ENCODE assay signal across 28 cellular contexts in the genomic region with DNA sequence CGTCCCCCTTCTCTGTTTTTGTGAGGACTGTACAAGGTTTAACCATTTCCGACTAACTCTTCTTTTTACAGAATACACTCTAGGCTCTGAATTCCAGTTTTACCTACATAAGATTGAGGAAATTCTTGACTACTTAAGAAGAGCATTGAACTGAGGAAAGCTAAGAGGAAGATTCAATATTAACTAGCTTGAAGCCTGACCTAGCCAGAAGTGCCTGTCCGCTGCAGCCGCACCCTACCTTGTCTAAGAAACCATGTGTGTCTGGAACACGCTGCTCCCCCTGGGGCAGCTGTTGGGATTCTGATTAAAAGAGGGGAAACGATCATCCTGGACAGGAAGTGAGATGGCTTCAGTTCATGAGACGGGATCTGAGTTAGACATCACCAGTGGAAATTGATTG. TPM values are rescaled to one million over a fixed set of nuclear protein-coding genes. Genes with fewer than 3 reads are reported as not detected.
"Had no signal": no experiment of that assay in that cellular context is flagged by ENCODE, and none has a peak within 500 bp of the region (broad histone marks: within the 10 kb centered on the region; RNA-seq: fewer than 3 reads in every experiment).

No MANE protein-coding gene starts in this region.

- H3K4me3 Mint-ChIP-seq: activated CD4-positive, alpha-beta memory T cell treated with anti-CD3 and anti-CD28 coated beads for 36 hours; activated naive CD4-positive, alpha-beta T cell treated with anti-CD3 and anti-CD28 coated beads for 36 hours; activated naive CD8-positive, alpha-beta T cell treated with anti-CD3 and anti-CD28 coated beads for 36 hours; activated T-cell treated with anti-CD3 and anti-CD28 coated beads, Interleukin-2, amount 50 U/mL, for 4 hours; T-helper 1 cell treated with Interleukin-12 subunit alpha and Interleukin-12 subunit beta and Interleukin-4 antibody, amounts not matched to agents 30 μg/mL and 1 μg/mL, for 36 hours; WTC11 had no signal

- H3K27me3 ChIP-seq: adrenal gland, SJSA1 had no signal

- H3K27me3 Mint-ChIP-seq: activated CD4-positive, alpha-beta memory T cell treated with anti-CD3 and anti-CD28 coated beads for 36 hours; activated naive CD8-positive, alpha-beta T cell treated with anti-CD3 and anti-CD28 coated beads for 36 hours had no signal

- H3K4me3 ChIP-seq: adrenal gland, SJSA1 had no signal

- H3K9me3 ChIP-seq: adrenal gland, SJSA1 had no signal

- DNase-seq: activated CD4-positive, CD25-positive, alpha-beta regulatory T cell treated with anti-CD3 and anti-CD28 coated beads, Interleukin-2, amount 50 U/mL, for 72 hours; activated CD8-positive, alpha-beta memory T cell treated with anti-CD3 and anti-CD28 coated beads for 24 hours; activated gamma-delta T cell; activated naive CD4-positive, alpha-beta T cell treated with anti-CD3 and anti-CD28 coated beads for 36 hours; activated naive CD8-positive, alpha-beta T cell treated with anti-CD3 and anti-CD28 coated beads for 36 hours; activated T-cell treated with anti-CD3 and anti-CD28 coated beads, Interleukin-2, amount 50 U/mL, for 4 hours; adrenal gland; anterior cingulate cortex; central memory CD4-positive, alpha-beta T cell; Kasumi-1; KBM-7; NCI-H1092 treated with DMSO at 0.1 percent for 48 hours; NCI-H1417 treated with DMSO at 0.1 percent for 48 hours; NCI-H1694; NCI-H2029; NCI-H2107; NCI-H2171 treated with DMSO at 0.1 percent for 48 hours; NCI-H526 treated with DMSO at 0.1 percent for 48 hours; NCI-H82; SHP77 had no signal

- H3K27ac Mint-ChIP-seq: activated CD4-positive, alpha-beta memory T cell treated with anti-CD3 and anti-CD28 coated beads for 36 hours; activated naive CD4-positive, alpha-beta T cell treated with anti-CD3 and anti-CD28 coated beads for 36 hours; activated naive CD8-positive, alpha-beta T cell treated with anti-CD3 and anti-CD28 coated beads for 36 hours; T-helper 1 cell treated with Interleukin-12 subunit alpha and Interleukin-12 subunit beta and Interleukin-4 antibody, amounts not matched to agents 30 μg/mL and 1 μg/mL, for 36 hours; WTC11 had no signal

- H3K36me3 Mint-ChIP-seq: activated CD4-positive, alpha-beta memory T cell treated with anti-CD3 and anti-CD28 coated beads for 36 hours; WTC11 had no signal

- H3K4me1 ChIP-seq: adrenal gland had no signal

- H3K27ac ChIP-seq: adrenal gland, SJSA1 had no signal

- H3K36me3 ChIP-seq: adrenal gland, SJSA1 had no signal

- ATAC-seq: activated T-cell treated with anti-CD3 and anti-CD28 coated beads, Interleukin-2, amount 50 U/mL, for 4 hours; Panc1; SK-N-SH treated with all-trans-retinoic acid at 6 μM for 48 hours; WTC11 had no signal

- H3K9me3 Mint-ChIP-seq: activated CD4-positive, alpha-beta memory T cell treated with anti-CD3 and anti-CD28 coated beads for 36 hours; activated naive CD4-positive, alpha-beta T cell treated with anti-CD3 and anti-CD28 coated beads for 36 hours; activated naive CD8-positive, alpha-beta T cell treated with anti-CD3 and anti-CD28 coated beads for 36 hours; activated T-cell treated with anti-CD3 and anti-CD28 coated beads, Interleukin-2, amount 50 U/mL, for 4 hours; T-helper 1 cell treated with Interleukin-12 subunit alpha and Interleukin-12 subunit beta and Interleukin-4 antibody, amounts not matched to agents 30 μg/mL and 1 μg/mL, for 36 hours; WTC11 had no signal

RNA-seq across cellular contexts. Expression of gene CA6, which starts 28.9 kb away (rescaled TPM):
- total RNA-seq: adrenal gland, bronchial epithelial cell, NCI-H460, SJSA1 had no signal

RNA-seq across cellular contexts. Expression of gene SLC2A7, which starts 51.7 kb away (rescaled TPM):
- total RNA-seq: activated CD4-positive, alpha-beta memory T cell treated with anti-CD3 and anti-CD28 coated beads for 36 hours; activated naive CD4-positive, alpha-beta T cell treated with anti-CD3 and anti-CD28 coated beads for 36 hours; activated T-cell treated with anti-CD3 and anti-CD28 coated beads, Interleukin-2, amount 50 U/mL, for 4 hours; adrenal gland; bronchial epithelial cell; NCI-H460; SJSA1; WTC11 had no signal
